Comparison of ENCODE assay signal across 1 cellular context in the genomic region with DNA sequence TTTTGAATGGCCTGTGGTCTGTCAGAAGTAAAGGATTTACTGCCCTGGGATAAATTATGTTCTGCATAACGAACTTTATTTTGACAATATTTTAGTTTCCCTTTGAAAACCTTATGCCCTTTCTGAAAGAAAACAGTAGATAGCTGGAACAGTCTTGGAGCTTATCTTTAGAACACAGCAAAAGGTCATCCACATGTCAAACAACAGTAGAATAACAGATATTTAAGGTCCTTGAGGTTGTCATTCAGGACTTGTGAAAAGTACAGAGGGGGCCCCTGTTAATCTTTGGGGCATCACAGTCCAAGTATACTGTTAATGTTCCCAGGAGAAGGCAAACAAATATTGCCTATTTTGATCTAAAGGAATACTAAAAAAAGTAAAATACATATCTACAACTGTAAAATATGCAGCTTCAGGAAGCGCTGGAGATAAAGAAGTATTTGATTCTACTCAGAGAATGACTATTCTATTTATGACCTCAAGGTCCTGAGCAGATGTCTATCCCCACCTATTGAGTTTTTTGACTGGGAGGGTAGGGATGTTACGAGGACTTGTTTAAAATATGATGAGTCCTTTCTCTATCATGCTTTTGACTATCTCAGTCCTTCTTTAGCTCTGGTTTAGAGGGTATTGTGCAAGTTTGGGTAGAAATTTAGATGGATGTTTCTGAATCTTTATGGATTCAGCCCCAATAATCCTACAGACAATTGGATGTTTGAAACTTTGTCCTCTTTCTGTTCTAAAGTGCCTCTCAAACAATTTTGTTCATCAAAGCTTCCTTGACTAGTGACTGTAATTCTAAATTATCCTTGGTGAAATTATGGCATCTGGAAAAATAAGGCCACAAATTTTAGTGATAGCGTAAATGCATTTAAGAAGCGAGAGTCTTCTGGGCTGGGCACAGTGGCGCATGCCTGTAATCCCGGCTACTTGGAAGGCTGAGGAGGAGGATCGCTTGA.
A peak's percentile ranks its signal among the peaks of the same experiment; 100 is the strongest.
TF ChIP-seq lines count a peak whose summit lies in the region.

No MANE protein-coding gene starts in this region.

TF ChIP-seq in K562, 482 proteins besides CTCF, POLR2A, EP300 and RAD21 (continued from another document and continues in another):
- TF ChIP-seq TSHZ1 (CRISPR knock-in tag; IDR thresholded peaks at IDR 0.05) (no peak), ZBTB34 (CRISPR knock-in tag; IDR thresholded peaks at IDR 0.05) (no peak), ZNF668 (CRISPR knock-in tag; IDR thresholded peaks at IDR 0.05) (0 out of 2 replicates have a peak, but pooled peaks have one; percentile 57), MTA1 (IDR thresholded peaks at IDR 0.05; ENCODE audit: borderline replicate concordance) (peak; percentile 57), ZNF174 (CRISPR knock-in tag; IDR thresholded peaks at IDR 0.05) (no peak), ARNT (IDR thresholded peaks at IDR 0.05) (peak in 1 of 2 experiments; percentile 74; a peak in 2 of 4 replicates), NFIC (IDR thresholded peaks at IDR 0.05) (peak; percentile 72), CREB3L1 (IDR thresholded peaks at IDR 0.05; ENCODE audit: borderline replicate concordance, low read depth) (peak; percentile 27; the same call in 1 of the 2 replicates), HNRNPLL (IDR thresholded peaks at IDR 0.05; ENCODE audit: low read depth, low read length, poor library complexity, severe bottlenecking) (no peak), AFF4 (CRISPR knock-in tag; IDR thresholded peaks at IDR 0.05) (0 out of 2 replicates have a peak, but pooled peaks have one; percentile 7), STAT5B (CRISPR knock-in tag; IDR thresholded peaks at IDR 0.05) (no peak), TRIM28 (IDR thresholded peaks at IDR 0.05) (no peak), ATF3 (IDR thresholded peaks at IDR 0.05) (no peak), ATF3 (CRISPR knock-in tag; conservative IDR thresholded peaks at IDR 0.05) (no peak), DPF2 (IDR thresholded peaks at IDR 0.05) (peak; percentile 88), ZNF551 (CRISPR knock-in tag; IDR thresholded peaks at IDR 0.05) (no peak), GATAD2B (IDR thresholded peaks at IDR 0.05; ENCODE audit: borderline replicate concordance) (no peak), E2F3 (CRISPR knock-in tag; IDR thresholded peaks at IDR 0.05) (no peak), ZNF175 (CRISPR knock-in tag; IDR thresholded peaks at IDR 0.05; ENCODE audit: low read depth) (no peak), ZNF253 (CRISPR knock-in tag; conservative IDR thresholded peaks at IDR 0.05) (no peak)
- TF ChIP-seq, protein P1, sequence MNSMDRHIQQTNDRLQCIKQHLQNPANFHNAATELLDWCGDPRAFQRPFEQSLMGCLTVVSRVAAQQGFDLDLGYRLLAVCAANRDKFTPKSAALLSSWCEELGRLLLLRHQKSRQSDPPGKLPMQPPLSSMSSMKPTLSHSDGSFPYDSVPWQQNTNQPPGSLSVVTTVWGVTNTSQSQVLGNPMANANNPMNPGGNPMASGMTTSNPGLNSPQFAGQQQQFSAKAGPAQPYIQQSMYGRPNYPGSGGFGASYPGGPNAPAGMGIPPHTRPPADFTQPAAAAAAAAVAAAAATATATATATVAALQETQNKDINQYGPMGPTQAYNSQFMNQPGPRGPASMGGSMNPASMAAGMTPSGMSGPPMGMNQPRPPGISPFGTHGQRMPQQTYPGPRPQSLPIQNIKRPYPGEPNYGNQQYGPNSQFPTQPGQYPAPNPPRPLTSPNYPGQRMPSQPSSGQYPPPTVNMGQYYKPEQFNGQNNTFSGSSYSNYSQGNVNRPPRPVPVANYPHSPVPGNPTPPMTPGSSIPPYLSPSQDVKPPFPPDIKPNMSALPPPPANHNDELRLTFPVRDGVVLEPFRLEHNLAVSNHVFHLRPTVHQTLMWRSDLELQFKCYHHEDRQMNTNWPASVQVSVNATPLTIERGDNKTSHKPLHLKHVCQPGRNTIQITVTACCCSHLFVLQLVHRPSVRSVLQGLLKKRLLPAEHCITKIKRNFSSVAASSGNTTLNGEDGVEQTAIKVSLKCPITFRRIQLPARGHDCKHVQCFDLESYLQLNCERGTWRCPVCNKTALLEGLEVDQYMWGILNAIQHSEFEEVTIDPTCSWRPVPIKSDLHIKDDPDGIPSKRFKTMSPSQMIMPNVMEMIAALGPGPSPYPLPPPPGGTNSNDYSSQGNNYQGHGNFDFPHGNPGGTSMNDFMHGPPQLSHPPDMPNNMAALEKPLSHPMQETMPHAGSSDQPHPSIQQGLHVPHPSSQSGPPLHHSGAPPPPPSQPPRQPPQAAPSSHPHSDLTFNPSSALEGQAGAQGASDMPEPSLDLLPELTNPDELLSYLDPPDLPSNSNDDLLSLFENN (IDR thresholded peaks at IDR 0.05; ENCODE audit: low read depth in 2 of 2, low read length in 2 of 2) = peak in 1 of 2 experiments; percentile 85; a peak in 2 of 4 replicates
- TF ChIP-seq, protein P2, sequence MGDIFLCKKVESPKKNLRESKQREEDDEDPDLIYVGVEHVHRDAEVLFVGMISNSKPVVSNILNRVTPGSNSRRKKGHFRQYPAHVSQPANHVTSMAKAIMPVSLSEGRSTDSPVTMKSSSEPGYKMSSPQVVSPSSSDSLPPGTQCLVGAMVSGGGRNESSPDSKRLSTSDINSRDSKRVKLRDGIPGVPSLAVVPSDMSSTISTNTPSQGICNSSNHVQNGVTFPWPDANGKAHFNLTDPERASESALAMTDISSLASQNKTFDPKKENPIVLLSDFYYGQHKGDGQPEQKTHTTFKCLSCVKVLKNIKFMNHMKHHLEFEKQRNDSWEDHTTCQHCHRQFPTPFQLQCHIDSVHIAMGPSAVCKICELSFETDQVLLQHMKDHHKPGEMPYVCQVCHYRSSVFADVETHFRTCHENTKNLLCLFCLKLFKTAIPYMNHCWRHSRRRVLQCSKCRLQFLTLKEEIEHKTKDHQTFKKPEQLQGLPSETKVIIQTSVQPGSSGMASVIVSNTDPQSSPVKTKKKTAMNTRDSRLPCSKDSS (IDR thresholded peaks at IDR 0.05; ENCODE audit: low read depth, partially characterized antibody) = no peak
- TF ChIP-seq, protein P3, sequence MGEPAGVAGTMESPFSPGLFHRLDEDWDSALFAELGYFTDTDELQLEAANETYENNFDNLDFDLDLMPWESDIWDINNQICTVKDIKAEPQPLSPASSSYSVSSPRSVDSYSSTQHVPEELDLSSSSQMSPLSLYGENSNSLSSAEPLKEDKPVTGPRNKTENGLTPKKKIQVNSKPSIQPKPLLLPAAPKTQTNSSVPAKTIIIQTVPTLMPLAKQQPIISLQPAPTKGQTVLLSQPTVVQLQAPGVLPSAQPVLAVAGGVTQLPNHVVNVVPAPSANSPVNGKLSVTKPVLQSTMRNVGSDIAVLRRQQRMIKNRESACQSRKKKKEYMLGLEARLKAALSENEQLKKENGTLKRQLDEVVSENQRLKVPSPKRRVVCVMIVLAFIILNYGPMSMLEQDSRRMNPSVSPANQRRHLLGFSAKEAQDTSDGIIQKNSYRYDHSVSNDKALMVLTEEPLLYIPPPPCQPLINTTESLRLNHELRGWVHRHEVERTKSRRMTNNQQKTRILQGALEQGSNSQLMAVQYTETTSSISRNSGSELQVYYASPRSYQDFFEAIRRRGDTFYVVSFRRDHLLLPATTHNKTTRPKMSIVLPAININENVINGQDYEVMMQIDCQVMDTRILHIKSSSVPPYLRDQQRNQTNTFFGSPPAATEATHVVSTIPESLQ (CRISPR knock-in tag; IDR thresholded peaks at IDR 0.05) = no peak
- TF ChIP-seq, protein P4, sequence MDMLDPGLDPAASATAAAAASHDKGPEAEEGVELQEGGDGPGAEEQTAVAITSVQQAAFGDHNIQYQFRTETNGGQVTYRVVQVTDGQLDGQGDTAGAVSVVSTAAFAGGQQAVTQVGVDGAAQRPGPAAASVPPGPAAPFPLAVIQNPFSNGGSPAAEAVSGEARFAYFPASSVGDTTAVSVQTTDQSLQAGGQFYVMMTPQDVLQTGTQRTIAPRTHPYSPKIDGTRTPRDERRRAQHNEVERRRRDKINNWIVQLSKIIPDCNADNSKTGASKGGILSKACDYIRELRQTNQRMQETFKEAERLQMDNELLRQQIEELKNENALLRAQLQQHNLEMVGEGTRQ (CRISPR knock-in tag; IDR thresholded peaks at IDR 0.05) = no peak
- TF ChIP-seq, protein P5, sequence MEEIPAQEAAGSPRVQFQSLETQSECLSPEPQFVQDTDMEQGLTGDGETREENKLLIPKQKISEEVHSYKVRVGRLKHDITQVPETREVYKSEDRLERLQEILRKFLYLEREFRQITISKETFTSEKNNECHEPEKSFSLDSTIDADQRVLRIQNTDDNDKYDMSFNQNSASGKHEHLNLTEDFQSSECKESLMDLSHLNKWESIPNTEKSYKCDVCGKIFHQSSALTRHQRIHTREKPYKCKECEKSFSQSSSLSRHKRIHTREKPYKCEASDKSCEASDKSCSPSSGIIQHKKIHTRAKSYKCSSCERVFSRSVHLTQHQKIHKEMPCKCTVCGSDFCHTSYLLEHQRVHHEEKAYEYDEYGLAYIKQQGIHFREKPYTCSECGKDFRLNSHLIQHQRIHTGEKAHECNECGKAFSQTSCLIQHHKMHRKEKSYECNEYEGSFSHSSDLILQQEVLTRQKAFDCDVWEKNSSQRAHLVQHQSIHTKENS (CRISPR knock-in tag; IDR thresholded peaks at IDR 0.05) = 0 out of 2 replicates have a peak, but pooled peaks have one; percentile 9
